ENCODE assay signal across 8 cellular contexts in the genomic region with DNA sequence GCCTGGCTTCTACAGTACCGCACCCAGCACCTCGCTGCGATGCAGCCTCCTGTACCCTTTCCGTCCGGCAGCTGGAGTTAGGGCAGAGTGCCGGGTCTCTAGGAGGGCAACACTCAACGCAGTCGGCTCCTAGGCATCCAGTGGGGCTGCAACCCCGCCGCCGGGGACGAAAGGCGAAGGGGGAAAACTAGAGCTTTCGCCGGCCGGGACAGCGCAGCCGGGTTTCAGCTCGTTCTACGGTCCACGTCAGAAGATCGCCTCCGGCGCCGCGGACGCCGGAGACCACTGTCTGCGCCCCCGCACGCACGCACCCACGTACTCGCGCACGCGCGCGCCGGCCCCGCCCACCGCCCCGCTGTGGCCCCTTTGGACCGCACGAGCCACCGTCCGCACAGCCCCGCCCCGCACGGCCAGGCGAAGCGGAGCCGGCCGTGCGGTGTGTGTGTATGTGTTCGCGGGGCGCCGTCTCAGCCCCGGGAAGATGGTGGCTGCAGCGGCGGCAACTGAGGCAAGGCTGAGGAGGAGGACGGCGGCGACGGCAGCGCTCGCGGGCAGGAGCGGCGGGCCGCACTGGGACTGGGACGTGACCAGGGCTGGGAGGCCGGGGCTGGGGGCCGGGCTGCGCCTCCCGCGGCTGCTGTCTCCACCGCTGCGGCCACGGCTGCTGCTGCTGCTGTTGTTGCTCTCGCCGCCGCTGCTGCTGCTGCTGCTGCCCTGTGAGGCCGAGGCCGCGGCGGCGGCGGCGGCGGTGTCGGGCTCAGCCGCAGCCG. TPM values are rescaled to one million over a fixed set of nuclear protein-coding genes. Genes with fewer than 3 reads are reported as not detected.
A peak's percentile ranks its signal among the peaks of the same experiment; 100 is the strongest.
DNase-seq lines count a peak whose midpoint lies in the region; ATAC-seq and TF ChIP-seq lines count a peak whose summit lies in the region.

Gene ATRN (plus strand): TSS at position 392 of the 770 bp plus-strand sequence. CDS start 90 bp downstream, at position 482.

- peak within 1 kb of the TSS; percentile 74 to 87 for H3K27ac Mint-ChIP-seq in T-cell

- H2BK12ac ChIP-seq in trophoblast cell (ENCODE audit: low read length), result no peak within 1 kb of the TSS

- H3K27me3 ChIP-seq in adipocyte (replicated peaks; ENCODE audit: control insufficient read depth, insufficient read depth, low read length) (peaks cover 15% of the 10 kb centered on the region), cardiac muscle cell (peaks cover 8% of the 10 kb centered on the region), trophoblast cell (ENCODE audit: insufficient read depth, low read length) (peaks cover 2% of the 10 kb centered on the region), tibial artery (no peaks in the 10 kb centered on the region)

- TF ChIP-seq CTCF in cardiac muscle cell (IDR thresholded peaks at IDR 0.05; ENCODE audit: low read depth, low read length) (no peak), tibial artery (IDR thresholded peaks at IDR 0.05) (no peak)

- peaks cover 4% of the 10 kb centered on the region for H3K79me1 ChIP-seq in trophoblast cell (ENCODE audit: low read length)

- TF ChIP-seq POLR2A in GM10847 (IDR thresholded peaks at IDR 0.05; ENCODE audit: extremely low read depth, insufficient read length), result peak; percentile 87

- H3K4me2 ChIP-seq in trophoblast cell (ENCODE audit: low read length), result peak within 1 kb of the TSS; percentile 92

- H3K79me2 ChIP-seq in trophoblast cell (ENCODE audit: control insufficient read depth, insufficient read depth, low read length, poor library complexity), result peaks cover 8% of the 10 kb centered on the region

- peak within 1 kb of the TSS; percentile 57 for H3K14ac ChIP-seq in trophoblast cell (ENCODE audit: low read length)

- peak within 1 kb of the TSS; percentile 13 for H3K4ac ChIP-seq in trophoblast cell (ENCODE audit: low read depth, low read length)

- H3K4me3 Mint-ChIP-seq in T-cell, result peak within 1 kb of the TSS; percentile 91 to 96 (median 93)

- H3K9me3 ChIP-seq in adipocyte (ENCODE audit: control insufficient read depth, low read length), result no peaks in the 10 kb centered on the region
- no peaks in the 10 kb centered on the region for H3K9me3 ChIP-seq in cardiac muscle cell (ENCODE audit: low read depth)
- peaks cover 2% of the 10 kb centered on the region for H3K9me3 ChIP-seq in trophoblast cell (ENCODE audit: insufficient read depth, low read depth, low read length)
- no peaks in the 10 kb centered on the region for H3K9me3 ChIP-seq in tibial artery

- H2AK5ac ChIP-seq in trophoblast cell (ENCODE audit: low read length), result no peak within 1 kb of the TSS

- peaks cover 3 to 6% of the 10 kb centered on the region in 2 donors for H3K27me3 Mint-ChIP-seq in T-cell

- H4K8ac ChIP-seq in trophoblast cell (ENCODE audit: low read depth, low read length), result peak within 1 kb of the TSS; percentile 90

- H4K12ac ChIP-seq in trophoblast cell (ENCODE audit: low read depth, low read length), result peak within 1 kb of the TSS; percentile 89

- H3K9ac ChIP-seq in adipocyte (ENCODE audit: low read length) (peak within 1 kb of the TSS; percentile 99), trophoblast cell (ENCODE audit: low read length) (peak within 1 kb of the TSS; percentile 91)

- H2BK120ac ChIP-seq in trophoblast cell (ENCODE audit: insufficient read depth, low read length, poor library complexity), result peak within 1 kb of the TSS; percentile 4

- ATAC-seq in HG02571 (IDR thresholded peaks at IDR 0.05; ENCODE audit: unreplicated experiment) (peak; percentile 72), T-cell (replicated peaks in 1 of 4) (peak; percentile 84 to 91 (median 88))

- intact Hi-C loops in tibial artery (cut with DNase I; ENCODE audit: low total_unique reads), result loop anchor here (5.0 kb wide), 1 partner anchor 64 kb away; the partner anchor contains the start of gene DNAAF9

- no peaks in the 10 kb centered on the region for H3K36me3 Mint-ChIP-seq in T-cell

- H3K23ac ChIP-seq in trophoblast cell (ENCODE audit: low read length), result no peak within 1 kb of the TSS

- CTCF ChIA-PET in T-cell (lab: Charles Lee), result interaction anchor here in 1 of 2 donors (1.6 kb wide), 1 partner anchor 62 kb away, joined by 5 read pairs; no protein-coding TSS in a partner anchor

- H3K4me3 ChIP-seq in adipocyte (ENCODE audit: low read length), result peak within 1 kb of the TSS; percentile 95
- peak within 1 kb of the TSS; percentile 77 for H3K4me3 ChIP-seq in cardiac muscle cell
- peak within 1 kb of the TSS; percentile 99 for H3K4me3 ChIP-seq in trophoblast cell (ENCODE audit: low read depth, low read length)
- H3K4me3 ChIP-seq in tibial artery, result peak within 1 kb of the TSS; percentile 90 to 92

- peak within 1 kb of the TSS; percentile 82 for H3K27ac ChIP-seq in cardiac muscle cell
- H3K27ac ChIP-seq in trophoblast cell (ENCODE audit: low read depth, low read length), result no peak within 1 kb of the TSS
- H3K27ac ChIP-seq in tibial artery, result peak within 1 kb of the TSS; percentile 79 to 89

- POLR2A ChIA-PET in T-cell (lab: Charles Lee), result no interaction called here

- H3K18ac ChIP-seq in trophoblast cell (ENCODE audit: low read length), result peak within 1 kb of the TSS; percentile 49

- H2AFZ ChIP-seq in trophoblast cell (ENCODE audit: insufficient read depth, low read length, poor library complexity), result peak within 1 kb of the TSS; percentile 92

- no peaks in the 10 kb centered on the region for H3K9me3 Mint-ChIP-seq in T-cell

- H4K91ac ChIP-seq in trophoblast cell (ENCODE audit: low read depth, low read length), result peak within 1 kb of the TSS; percentile 76

- DNase-seq in NCI-H1092 (lab: John Stamatoyannopoulos, UW) (peak; percentile 74), T-cell (peak; percentile 62 to 91 (median 79)), adipocyte (ENCODE audit: low read depth) (peak; percentile 97), cardiac muscle cell (ENCODE audit: low read depth in 1 of 2, low spot score in 1 of 2) (peak; percentile 91 to 96), trophoblast cell (peak; percentile 75 to 86), tibial artery (peak; percentile 88 to 92)

- H2BK5ac ChIP-seq in trophoblast cell (ENCODE audit: low read depth, low read length, poor library complexity), result peak within 1 kb of the TSS; percentile 23

- H3K36me3 ChIP-seq in adipocyte (ENCODE audit: control insufficient read depth, insufficient read depth, low read length, severe bottlenecking) (no peaks in the 10 kb centered on the region), cardiac muscle cell (no peaks in the 10 kb centered on the region), trophoblast cell (ENCODE audit: control insufficient read depth in 1 of 2, insufficient read depth in 2 of 2, low read length in 2 of 2) (no peaks in the 10 kb centered on the region), tibial artery (no peaks in the 10 kb centered on the region)

- WGBS in trophoblast cell (ENCODE audit: extremely low coverage, insufficient coverage, insufficient read length), result no CpG with 5 or more reads among the region's 95 CpGs

- H3K4me1 ChIP-seq in adipocyte (ENCODE audit: control insufficient read depth, insufficient read depth, low read length), result peaks cover 27% of the 10 kb centered on the region
- peaks cover 10% of the 10 kb centered on the region for H3K4me1 ChIP-seq in cardiac muscle cell (ENCODE audit: low read depth)
- peaks cover 0 to 6% of the 10 kb centered on the region in 2 experiments for H3K4me1 ChIP-seq in trophoblast cell (ENCODE audit: control insufficient read depth in 1 of 2, insufficient read depth in 2 of 2, low read length in 2 of 2)
- H3K4me1 ChIP-seq in tibial artery, result peaks cover 0 to 27% (median 26%) of the 10 kb centered on the region in 4 donors

- peaks cover 30 to 40% (median 38%) of the 10 kb centered on the region in 3 donors for H3K4me1 Mint-ChIP-seq in T-cell

RNA-seq across cellular contexts. Expression of gene ATRN, which starts in this region (rescaled TPM):
- 10 to 100 TPM; 13.6 to 15.8 (median 13.7) TPM for total RNA-seq in T-cell
- 26.2 and 26.8 TPM in 2 replicates for total RNA-seq in cardiac muscle cell
- 12.0 and 13.6 TPM in 2 replicates for polyA plus RNA-seq in cardiac muscle cell
- 11.8 TPM in 2 replicates for polyA plus RNA-seq in trophoblast cell (2013)
